8 cellular contexts compared by ENCODE assay signal in the genomic region with DNA sequence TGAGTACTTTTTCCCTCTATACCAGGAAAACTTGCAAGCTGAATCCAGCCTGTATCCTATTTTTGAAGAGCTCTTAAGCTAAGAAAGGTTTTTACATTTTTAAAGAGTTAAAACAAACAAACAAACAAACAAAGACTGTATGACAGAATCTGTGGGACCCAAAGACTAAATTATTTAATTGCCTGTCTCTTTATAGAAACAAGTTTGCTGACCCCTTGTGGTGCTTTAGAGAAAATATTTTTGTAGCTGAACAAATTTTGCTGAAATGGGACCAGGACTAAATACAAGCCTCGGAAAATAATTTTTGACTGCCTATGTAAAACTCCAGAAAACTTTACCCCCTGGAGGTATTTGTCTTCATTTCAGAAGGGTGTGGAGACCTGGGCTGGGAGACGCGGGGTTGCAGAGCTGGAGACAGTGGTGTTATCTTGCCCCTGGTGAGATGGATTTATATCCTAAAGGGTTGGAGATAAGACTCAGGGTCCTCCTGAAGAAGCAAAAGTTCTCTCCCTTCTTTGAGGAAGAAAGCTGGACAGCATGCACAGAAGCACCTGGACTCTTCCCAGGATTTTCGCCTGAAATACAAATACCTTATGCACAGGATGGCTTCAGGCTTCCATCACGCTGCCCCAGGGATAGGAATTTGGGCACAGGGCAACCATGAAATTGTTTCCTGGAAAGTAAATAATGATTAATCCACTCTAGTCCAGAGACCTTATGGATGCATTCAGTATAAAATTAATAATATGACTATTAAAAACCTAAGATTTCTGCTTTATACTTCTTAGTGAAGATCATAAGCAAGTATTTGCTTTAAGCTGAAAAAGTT. TPM values are rescaled to one million over a fixed set of nuclear protein-coding genes. Genes with fewer than 3 reads are reported as not detected.
DNase-seq lines count a peak whose midpoint lies in the region; ATAC-seq and TF ChIP-seq lines count a peak whose summit lies in the region.

No MANE protein-coding gene starts in this region.

- H3K27ac Mint-ChIP-seq in mesothelial cell of epicardium = no peak overlapping the region

- no peaks in the 10 kb centered on the region for H3K36me3 Mint-ChIP-seq in mesothelial cell of epicardium

- no peaks in the 10 kb centered on the region for H3K9me3 Mint-ChIP-seq in mesothelial cell of epicardium

- H3K4me1 Mint-ChIP-seq in mesothelial cell of epicardium = no peaks in the 10 kb centered on the region

- DNase-seq in AG10803 (ENCODE audit: low read depth) (peak; percentile 69), HCEC 1CT (peak; percentile 57), NCI-H748 (lab: John Stamatoyannopoulos, UW; ENCODE audit: unreplicated experiment) (peak; percentile 70), cerebellar cortex (ENCODE audit: low spot score) (peak; percentile 75), mesothelial cell of epicardium (ENCODE audit: low spot score in 2 of 2, unreplicated experiment in 2 of 2) (no peak)

- no peak overlapping the region for H3K4me3 Mint-ChIP-seq in mesothelial cell of epicardium

- H3K4me3 ChIP-seq in AG10803 (ENCODE audit: low read length) = no peak overlapping the region

- ATAC-seq in GM21381 (IDR thresholded peaks at IDR 0.05; ENCODE audit: unreplicated experiment) (no peak), HG02798 (IDR thresholded peaks at IDR 0.05; ENCODE audit: poor library complexity, unreplicated experiment) (no peak), GM21526 (IDR thresholded peaks at IDR 0.05; ENCODE audit: low FRiP score, unreplicated experiment) (no peak)

- TF ChIP-seq CTCF in AG10803 (conservative IDR thresholded peaks at IDR 0.05; ENCODE audit: low read length) = peak; percentile 68
- TF ChIP-seq CTCF in mesothelial cell of epicardium (IDR thresholded peaks at IDR 0.05; ENCODE audit: unreplicated experiment) = peak; percentile 76

- H3K27me3 Mint-ChIP-seq in mesothelial cell of epicardium (ENCODE audit: low read depth) = peaks cover 6% of the 10 kb centered on the region

RNA-seq across cellular contexts. Expression of gene TMX3, which starts 54.3 kb away (rescaled TPM):
- 45.0 to 51.3 TPM (median 51.1 TPM) in 3 replicates for total RNA-seq in mesothelial cell of epicardium

Comparison
In these comparisons a context has a peak if more than half of its experiments do, and no peak if none do; other contexts are left out.
1. DNase-seq: peak in AG10803 (single experiment), HCEC 1CT (single experiment), NCI-H748 (single experiment) and cerebellar cortex (single experiment); none in mesothelial cell of epicardium (0 of 2).